In genomic region chr1:233088613-233089012, GRCh38 we compare ENCODE assay signal across 24 cellular contexts.
"Had no signal": no experiment of that assay in that cellular context is flagged by ENCODE, and none has a peak within 500 bp of the region (broad histone marks: within the 10 kb centered on the region; RNA-seq: fewer than 3 reads in every experiment).

No MANE protein-coding gene starts in this region.

- ATAC-seq: mucosa of descending colon; naive thymus-derived CD4-positive, alpha-beta T cell; natural killer cell treated with Interleukin-12 subunit alpha and Interleukin-12 subunit beta and Interleukin-15 and Interleukin-18, amount 100 ng/mL, for 72 hours; right lobe of liver; stimulated activated memory B cell treated with anti-CD40 and anti-IgM and Interleukin-4, amounts not matched to agents 10 μg/mL and 1 μg/mL and 100 μg/mL, for 72 hours; stimulated activated naive CD8-positive, alpha-beta T cell treated with anti-CD3 and anti-CD28 coated beads, Interleukin-15, amount 100 ng/mL, for 72 hours had no signal

- H3K4me1 Mint-ChIP-seq: stimulated activated memory B cell treated with anti-CD40 and anti-IgM and Interleukin-4, amounts not matched to agents 10 μg/mL and 1 μg/mL and 100 μg/mL, for 72 hours had no signal

- DNase-seq: hippocampal formation; left ventricle myocardium inferior; midbrain; mucosa of descending colon; naive thymus-derived CD4-positive, alpha-beta T cell; ovary; right lobe of liver; stimulated activated CD4-positive, alpha-beta T cell treated with anti-CD3 and anti-CD28 coated beads, Interleukin-1b, Interleukin-23, amount 100 ng/mL, for 48 hours; stimulated activated CD4-positive, alpha-beta T cell treated with anti-CD3 and anti-CD28 coated beads, Interleukin-2, amount 100 ng/mL, for 48 hours; stimulated activated CD4-positive, alpha-beta T cell treated with anti-CD3 and anti-CD28 coated beads, Interleukin-4, amount 100 ng/mL, for 4 hours; stimulated activated CD8-positive, alpha-beta memory T cell treated with anti-CD3 and anti-CD28 coated beads, Interleukin-4, amount 100 ng/mL, for 48 hours; stimulated activated naive CD4-positive, alpha-beta T cell treated with Interleukin-2 at 50 U/mL for 16 hours; stimulated activated naive CD8-positive, alpha-beta T cell treated with anti-CD3 and anti-CD28 coated beads, Interleukin-15, amount 100 ng/mL, for 72 hours; substantia nigra; upper lobe of left lung had no signal

- H3K4me3 Mint-ChIP-seq: naive thymus-derived CD4-positive, alpha-beta T cell; natural killer cell treated with Interleukin-12 subunit alpha and Interleukin-12 subunit beta and Interleukin-15 and Interleukin-18, amount 100 ng/mL, for 72 hours; stimulated activated memory B cell treated with anti-CD40 and anti-IgM and Interleukin-4, amounts not matched to agents 10 μg/mL and 1 μg/mL and 100 μg/mL, for 72 hours; stimulated activated naive CD8-positive, alpha-beta T cell treated with anti-CD3 and anti-CD28 coated beads, Interleukin-15, amount 100 ng/mL, for 72 hours had no signal

- H3K4me1 ChIP-seq: right lobe of liver, tibial nerve had no signal

- H3K27me3 Mint-ChIP-seq: naive thymus-derived CD4-positive, alpha-beta T cell; progenitor cell of endocrine pancreas; stimulated activated memory B cell treated with anti-CD40 and anti-IgM and Interleukin-4, amounts not matched to agents 10 μg/mL and 1 μg/mL and 100 μg/mL, for 72 hours; stimulated activated naive CD8-positive, alpha-beta T cell treated with anti-CD3 and anti-CD28 coated beads, Interleukin-15, amount 100 ng/mL, for 72 hours had no signal

- H3K36me3 Mint-ChIP-seq: natural killer cell treated with Interleukin-12 subunit alpha and Interleukin-12 subunit beta and Interleukin-15 and Interleukin-18, amount 100 ng/mL, for 72 hours had no signal

- H3K4me2 ChIP-seq: smooth muscle cell had no signal

- H3K27ac Mint-ChIP-seq: naive thymus-derived CD4-positive, alpha-beta T cell; progenitor cell of endocrine pancreas; stimulated activated memory B cell treated with anti-CD40 and anti-IgM and Interleukin-4, amounts not matched to agents 10 μg/mL and 1 μg/mL and 100 μg/mL, for 72 hours; stimulated activated naive CD8-positive, alpha-beta T cell treated with anti-CD3 and anti-CD28 coated beads, Interleukin-15, amount 100 ng/mL, for 72 hours had no signal

- H3K27me3 ChIP-seq: ovary, right atrium auricular region, right lobe of liver, tibial nerve, upper lobe of left lung had no signal

- H3K27ac ChIP-seq: ovary, right atrium auricular region, right lobe of liver, tibial nerve, upper lobe of left lung had no signal

- H3K9me3 ChIP-seq: left ventricle myocardium inferior, mucosa of descending colon, ovary, right atrium auricular region, right lobe of liver, tibial nerve, upper lobe of left lung had no signal

- FAIRE-seq: islet of Langerhans, urothelium cell line had no signal

- H3K4me3 ChIP-seq: left ventricle myocardium inferior, lung, mucosa of descending colon, ovary, right atrium auricular region, right lobe of liver, smooth muscle cell, tibial nerve, upper lobe of left lung had no signal

- H3K36me3 ChIP-seq: left ventricle myocardium inferior, ovary, right atrium auricular region, right lobe of liver, tibial nerve, upper lobe of left lung had no signal
